26 cellular contexts compared by ENCODE assay signal in genomic region chr13:108993346-108993745, GRCh38.
A peak's percentile ranks its signal among the peaks of the same experiment; 100 is the strongest.
DNase-seq lines count a peak whose midpoint lies in the region; TF ChIP-seq lines count a peak whose summit lies in the region.
"Had no signal": no experiment of that assay in that cellular context is flagged by ENCODE, and none has a peak within 500 bp of the region (broad histone marks: within the 10 kb centered on the region; RNA-seq: fewer than 3 reads in every experiment).

No MANE protein-coding gene starts in this region.

- intact Hi-C loops in MCF 10A (cut with micrococcal nuclease) (no loop called here), breast epithelium (cut with DNase I; ENCODE audit: low total_unique reads) (no loop called here), PC-9 (cut with micrococcal nuclease; ENCODE audit: unreplicated experiment) (no loop called here)

- peak overlapping the region; percentile 16; the same call in 1 of the 2 replicates for H2AFZ ChIP-seq in PC-9
- H2AFZ ChIP-seq: neural progenitor cell had no signal

- no peak overlapping the region for H3K4me3 ChIP-seq in breast epithelium
- H3K4me3 ChIP-seq in PC-9, result no peak overlapping the region
- no peak overlapping the region for H3K4me3 ChIP-seq in endodermal cell (ENCODE audit: low read length)
- H3K4me3 ChIP-seq: GM12878, neural progenitor cell, skin epidermis, upper lobe of left lung had no signal

- H3K27me3 ChIP-seq in breast epithelium, result no peaks in the 10 kb centered on the region
- no peaks in the 10 kb centered on the region for H3K27me3 ChIP-seq in PC-9 (ENCODE audit: insufficient read depth, low read depth)
- no peaks in the 10 kb centered on the region for H3K27me3 ChIP-seq in endodermal cell (ENCODE audit: control insufficient read depth, insufficient read depth, low read length, poor library complexity, severe bottlenecking)
- H3K27me3 ChIP-seq: brain microvascular endothelial cell, neural progenitor cell, upper lobe of left lung had no signal

- DNase-seq in MCF 10A (ENCODE audit: unreplicated experiment) (peak; percentile 63), breast epithelium (ENCODE audit: low spot score in 2 of 2) (no peak), PC-9 (no peak), endodermal cell (no peak), ecto neural progenitor cell (ENCODE audit: low spot score) (no peak), NCI-H2107 treated with DMSO at 0.1 percent for 48 hours (lab: John Stamatoyannopoulos, UW; ENCODE audit: unreplicated experiment) (no peak)
- DNase-seq in central memory CD4-positive, alpha-beta T cell, result no peak
- no peak for DNase-seq in activated naive CD4-positive, alpha-beta T cell treated with anti-CD3 and anti-CD28 coated beads, Interleukin-2, amount 10 ng/mL, durations not matched to agents 7 days and 5 days
- DNase-seq: activated B cell treated with CpG ODN at 0.5 μM for 24 hours; activated CD4-positive, alpha-beta memory T cell treated with anti-CD3 and anti-CD28 coated beads, Interleukin-2, amount 10 ng/mL, durations not matched to agents 7 days and 5 days; activated T-cell treated with anti-CD3 and anti-CD28 coated beads, Interleukin-2, amount 50 U/mL, for 1 hour; brain microvascular endothelial cell; HFFc6; NCI-H1092; NCI-H524; upper lobe of left lung had no signal

- no peak for TF ChIP-seq CTCF in MCF 10A (IDR thresholded peaks at IDR 0.05; ENCODE audit: unreplicated experiment)
- no peak for TF ChIP-seq CTCF in breast epithelium (IDR thresholded peaks at IDR 0.05)
- TF ChIP-seq CTCF in PC-9 (conservative IDR thresholded peaks at IDR 0.05), result no peak
- no peak for TF ChIP-seq CTCF in endodermal cell (conservative IDR thresholded peaks at IDR 0.05)

- H3K4me1 ChIP-seq in breast epithelium (no peaks in the 10 kb centered on the region), PC-9 (replicated peaks; ENCODE audit: insufficient read depth) (0 out of 2 replicates have a peak, but pooled peaks cover 4% of the 10 kb centered on the region), endodermal cell (ENCODE audit: control insufficient read depth, insufficient read depth, low read length) (no peaks in the 10 kb centered on the region)
- H3K4me1 ChIP-seq: neural progenitor cell, upper lobe of left lung had no signal

- CTCF ChIA-PET in MCF 10A (lab: Yijun Ruan, JAX) (interaction anchor here (0.7 kb wide), 1 partner anchor 65 kb away, joined by 3 read pairs; no protein-coding TSS in a partner anchor), PC-9 (lab: Charles Lee) (no interaction called here)
- CTCF ChIA-PET in activated naive CD4-positive, alpha-beta T cell treated with anti-CD3 and anti-CD28 coated beads, Interleukin-2, amount 10 ng/mL, durations not matched to agents 7 days and 5 days (lab: Charles Lee), result no interaction called here

- no peaks in the 10 kb centered on the region for H3F3A ChIP-seq in PC-9 (ENCODE audit: insufficient read depth, low read depth)

- H4K20me1 ChIP-seq in PC-9 (ENCODE audit: insufficient read depth), result no peaks in the 10 kb centered on the region

- no peak overlapping the region for H3K4me3 Mint-ChIP-seq in MCF 10A (ENCODE audit: unreplicated experiment)
- no peak overlapping the region for H3K4me3 Mint-ChIP-seq in endodermal cell
- no peak overlapping the region for H3K4me3 Mint-ChIP-seq in activated naive CD4-positive, alpha-beta T cell treated with anti-CD3 and anti-CD28 coated beads, Interleukin-2, amount 10 ng/mL, durations not matched to agents 7 days and 5 days
- H3K4me3 Mint-ChIP-seq: activated B cell treated with CpG ODN at 0.5 μM for 24 hours; activated CD4-positive, alpha-beta memory T cell treated with anti-CD3 and anti-CD28 coated beads, Interleukin-2, amount 10 ng/mL, durations not matched to agents 7 days and 5 days; dendritic cell treated with granulocyte-macrophage colony-stimulating factor and Interleukin-4, amounts not matched to agents 40 ng/mL and 50 ng/mL, for 4 days; HFFc6; neural progenitor cell; stimulated activated naive CD8-positive, alpha-beta T cell treated with anti-CD3 and anti-CD28 coated beads, Interleukin-15, Interleukin-2, amounts not matched to agents 100 ng/mL and 50 ng/mL, for 24 hours; T-helper 2 cell treated with Interferon-gamma antibody and Interleukin-4, amounts not matched to agents 5 μg/mL and 100 μg/mL, for 36 hours had no signal

- H3K79me2 ChIP-seq in PC-9 (ENCODE audit: low read depth), result no peaks in the 10 kb centered on the region

- no peaks in the 10 kb centered on the region for H3K36me3 Mint-ChIP-seq in MCF 10A (ENCODE audit: insufficient read depth, unreplicated experiment)
- no peaks in the 10 kb centered on the region for H3K36me3 Mint-ChIP-seq in endodermal cell (ENCODE audit: low read depth)
- H3K36me3 Mint-ChIP-seq in activated naive CD4-positive, alpha-beta T cell treated with anti-CD3 and anti-CD28 coated beads, Interleukin-2, amount 10 ng/mL, durations not matched to agents 7 days and 5 days, result no peaks in the 10 kb centered on the region
- H3K36me3 Mint-ChIP-seq: activated naive CD4-positive, alpha-beta T cell treated with anti-CD3 and anti-CD28 coated beads, Interleukin-2, amount 50 U/mL, for 72 hours; neural progenitor cell had no signal

- H3K27ac Mint-ChIP-seq in MCF 10A (ENCODE audit: low read depth, unreplicated experiment) (no peak overlapping the region), endodermal cell (peak overlapping the region; percentile 10)
- H3K27ac Mint-ChIP-seq in activated naive CD4-positive, alpha-beta T cell treated with anti-CD3 and anti-CD28 coated beads, Interleukin-2, amount 10 ng/mL, durations not matched to agents 7 days and 5 days, result no peak overlapping the region
- H3K27ac Mint-ChIP-seq: activated B cell treated with CpG ODN at 0.5 μM for 24 hours; activated CD4-positive, alpha-beta memory T cell treated with anti-CD3 and anti-CD28 coated beads, Interleukin-2, amount 10 ng/mL, durations not matched to agents 7 days and 5 days; activated naive CD4-positive, alpha-beta T cell treated with anti-CD3 and anti-CD28 coated beads, Interleukin-2, amount 50 U/mL, for 72 hours; dendritic cell treated with granulocyte-macrophage colony-stimulating factor and Interleukin-4, amounts not matched to agents 40 ng/mL and 50 ng/mL, for 4 days; HFFc6; neural progenitor cell; progenitor cell of endocrine pancreas; stimulated activated naive CD8-positive, alpha-beta T cell treated with anti-CD3 and anti-CD28 coated beads, Interleukin-15, Interleukin-2, amounts not matched to agents 100 ng/mL and 50 ng/mL, for 24 hours; T-helper 2 cell treated with Interferon-gamma antibody and Interleukin-4, amounts not matched to agents 5 μg/mL and 100 μg/mL, for 36 hours had no signal

- WGBS in endodermal cell (ENCODE audit: insufficient coverage in 1 of 2, insufficient read length in 1 of 2), 2 experiments, result 84 to 90% methylated on average over 3 to 5 of the region's 5 CpGs

- BruUV-seq in MCF 10A (replicated peaks; lab: Mats Ljungman, UMichigan) (no TSS peak), PC-9 (replicated peaks; lab: Mats Ljungman, UMichigan) (no TSS peak)

- H3K9me3 Mint-ChIP-seq in MCF 10A (ENCODE audit: unreplicated experiment) (no peaks in the 10 kb centered on the region), endodermal cell (no peaks in the 10 kb centered on the region)
- H3K9me3 Mint-ChIP-seq in activated naive CD4-positive, alpha-beta T cell treated with anti-CD3 and anti-CD28 coated beads, Interleukin-2, amount 10 ng/mL, durations not matched to agents 7 days and 5 days, result no peaks in the 10 kb centered on the region
- H3K9me3 Mint-ChIP-seq: activated B cell treated with CpG ODN at 0.5 μM for 24 hours; activated CD4-positive, alpha-beta memory T cell treated with anti-CD3 and anti-CD28 coated beads, Interleukin-2, amount 10 ng/mL, durations not matched to agents 7 days and 5 days; activated naive CD4-positive, alpha-beta T cell treated with anti-CD3 and anti-CD28 coated beads, Interleukin-2, amount 50 U/mL, for 72 hours; dendritic cell treated with granulocyte-macrophage colony-stimulating factor and Interleukin-4, amounts not matched to agents 40 ng/mL and 50 ng/mL, for 4 days; HFFc6; neural progenitor cell; stimulated activated naive CD8-positive, alpha-beta T cell treated with anti-CD3 and anti-CD28 coated beads, Interleukin-15, Interleukin-2, amounts not matched to agents 100 ng/mL and 50 ng/mL, for 24 hours; T-helper 2 cell treated with Interferon-gamma antibody and Interleukin-4, amounts not matched to agents 5 μg/mL and 100 μg/mL, for 36 hours had no signal

- TF ChIP-seq POLR2A in breast epithelium (IDR thresholded peaks at IDR 0.05), result no peak

- no peak overlapping the region for H3K4me2 ChIP-seq in PC-9
- H3K4me2 ChIP-seq: neural progenitor cell had no signal

- POLR2A ChIA-PET in MCF 10A (lab: Yijun Ruan, JAX), result interaction anchor here (1.0 to 1.3 kb wide), 4 partner anchors 14 to 792 kb away, joined by 3 to 4 read pairs (median 4); no protein-coding TSS in a partner anchor
- POLR2A ChIA-PET in PC-9 (lab: Charles Lee; ENCODE audit: unreplicated experiment), result no interaction called here

- H3K36me3 ChIP-seq in breast epithelium, result no peaks in the 10 kb centered on the region
- H3K36me3 ChIP-seq in PC-9 (ENCODE audit: low read depth), result no peaks in the 10 kb centered on the region
- no peaks in the 10 kb centered on the region for H3K36me3 ChIP-seq in endodermal cell (ENCODE audit: control insufficient read depth, insufficient read depth, low read length)
- H3K36me3 ChIP-seq: brain microvascular endothelial cell, neural progenitor cell, upper lobe of left lung had no signal

- no peak overlapping the region for H3K9ac ChIP-seq in endodermal cell (ENCODE audit: extremely low read depth, low read length, poor library complexity, severe bottlenecking)
- H3K9ac ChIP-seq: neural progenitor cell had no signal

- no peak overlapping the region for H3K27ac ChIP-seq in breast epithelium
- no peak overlapping the region for H3K27ac ChIP-seq in PC-9
- no peak overlapping the region for H3K27ac ChIP-seq in endodermal cell (ENCODE audit: low read depth, low read length)
- H3K27ac ChIP-seq: 22Rv1, brain microvascular endothelial cell, C4-2B, neural progenitor cell, skin epidermis, upper lobe of left lung had no signal

- no peaks in the 10 kb centered on the region for H3K9me2 ChIP-seq in PC-9 (ENCODE audit: insufficient read depth)

- H3K4me1 Mint-ChIP-seq in MCF 10A (ENCODE audit: insufficient read depth, unreplicated experiment), result peaks cover 8% of the 10 kb centered on the region
- H3K4me1 Mint-ChIP-seq in endodermal cell, result no peaks in the 10 kb centered on the region
- H3K4me1 Mint-ChIP-seq in activated naive CD4-positive, alpha-beta T cell treated with anti-CD3 and anti-CD28 coated beads, Interleukin-2, amount 10 ng/mL, durations not matched to agents 7 days and 5 days, result no peaks in the 10 kb centered on the region
- H3K4me1 Mint-ChIP-seq: activated B cell treated with CpG ODN at 0.5 μM for 24 hours; activated CD4-positive, alpha-beta memory T cell treated with anti-CD3 and anti-CD28 coated beads, Interleukin-2, amount 10 ng/mL, durations not matched to agents 7 days and 5 days had no signal

- no peaks in the 10 kb centered on the region for H3K27me3 Mint-ChIP-seq in MCF 10A (ENCODE audit: insufficient read depth, unreplicated experiment)
- H3K27me3 Mint-ChIP-seq in endodermal cell (ENCODE audit: insufficient read depth), result no peaks in the 10 kb centered on the region
- no peaks in the 10 kb centered on the region for H3K27me3 Mint-ChIP-seq in activated naive CD4-positive, alpha-beta T cell treated with anti-CD3 and anti-CD28 coated beads, Interleukin-2, amount 10 ng/mL, durations not matched to agents 7 days and 5 days
- H3K27me3 Mint-ChIP-seq: activated B cell treated with CpG ODN at 0.5 μM for 24 hours; activated CD4-positive, alpha-beta memory T cell treated with anti-CD3 and anti-CD28 coated beads, Interleukin-2, amount 10 ng/mL, durations not matched to agents 7 days and 5 days; dendritic cell treated with granulocyte-macrophage colony-stimulating factor and Interleukin-4, amounts not matched to agents 40 ng/mL and 50 ng/mL, for 4 days; progenitor cell of endocrine pancreas; stimulated activated naive CD8-positive, alpha-beta T cell treated with anti-CD3 and anti-CD28 coated beads, Interleukin-15, Interleukin-2, amounts not matched to agents 100 ng/mL and 50 ng/mL, for 24 hours had no signal

- H3K9me3 ChIP-seq in breast epithelium (no peaks in the 10 kb centered on the region), PC-9 (ENCODE audit: insufficient read depth, low read depth) (no peaks in the 10 kb centered on the region), endodermal cell (ENCODE audit: control insufficient read depth, low read length) (no peaks in the 10 kb centered on the region)
- H3K9me3 ChIP-seq: upper lobe of left lung had no signal
